Comparison of ENCODE assay signal across 8 cellular contexts in genomic region chr3:124032881-124033359, GRCh38. TPM values are rescaled to one million over a fixed set of nuclear protein-coding genes. Genes with fewer than 3 reads are reported as not detected.
A peak's percentile ranks its signal among the peaks of the same experiment; 100 is the strongest.
DNase-seq lines count a peak whose midpoint lies in the region; ATAC-seq and TF ChIP-seq lines count a peak whose summit lies in the region.

No MANE protein-coding gene starts in this region.

- peaks cover 0 to 6% (median 2%) of the 10 kb centered on the region in 7 donors for H3K9me3 Mint-ChIP-seq in CD4-positive, CD25-positive, alpha-beta regulatory T cell
- H3K9me3 Mint-ChIP-seq in activated T-helper 1 cell treated with anti-CD3 and anti-CD28 coated beads, Interleukin-12 subunit alpha, Interleukin-12 subunit beta, Interleukin-2, Interleukin-4 antibody, amounts not matched to agents 30 ng/mL and 10 ng/mL and 1 ng/mL, durations not matched to agents 14 hours and 24 hours and 36 hours: no peaks in the 10 kb centered on the region
- peaks cover 0 to 5% (median 3%) of the 10 kb centered on the region in 7 donors for H3K9me3 Mint-ChIP-seq in naive B cell

- H3K36me3 Mint-ChIP-seq in CD4-positive, CD25-positive, alpha-beta regulatory T cell: no peaks in the 10 kb centered on the region
- H3K36me3 Mint-ChIP-seq in activated T-helper 1 cell treated with anti-CD3 and anti-CD28 coated beads, Interleukin-12 subunit alpha, Interleukin-12 subunit beta, Interleukin-2, Interleukin-4 antibody, amounts not matched to agents 30 ng/mL and 10 ng/mL and 1 ng/mL, durations not matched to agents 14 hours and 24 hours and 36 hours (ENCODE audit: low read depth): no peaks in the 10 kb centered on the region
- H3K36me3 Mint-ChIP-seq in naive B cell: peaks cover 0 to 8% of the 10 kb centered on the region in 2 donors

- H3K4me1 Mint-ChIP-seq in CD4-positive, CD25-positive, alpha-beta regulatory T cell: peaks cover 0 to 15% (median 3%) of the 10 kb centered on the region in 4 donors
- peaks cover 12% of the 10 kb centered on the region for H3K4me1 Mint-ChIP-seq in activated T-helper 1 cell treated with anti-CD3 and anti-CD28 coated beads, Interleukin-12 subunit alpha, Interleukin-12 subunit beta, Interleukin-2, Interleukin-4 antibody, amounts not matched to agents 30 ng/mL and 10 ng/mL and 1 ng/mL, durations not matched to agents 14 hours and 24 hours and 36 hours (ENCODE audit: low read depth)
- H3K4me1 Mint-ChIP-seq in naive B cell: peaks cover 6 to 14% (median 14%) of the 10 kb centered on the region in 3 donors

- peaks cover 39% of the 10 kb centered on the region for H3K27me3 ChIP-seq in CD4-positive, CD25-positive, alpha-beta regulatory T cell (ENCODE audit: control insufficient read depth, insufficient read depth, low read length)
- H3K27me3 ChIP-seq in PC-3 (ENCODE audit: low read length) (peaks cover 54% of the 10 kb centered on the region), fibroblast of lung (ENCODE audit: control insufficient read depth, insufficient read depth, low read length) (peaks cover 17% of the 10 kb centered on the region)

- no peaks in the 10 kb centered on the region for H4K20me1 ChIP-seq in PC-3 (ENCODE audit: low read length)
- H4K20me1 ChIP-seq in fibroblast of lung (ENCODE audit: control insufficient read depth, extremely low read depth, insufficient read depth, low read length): no peaks in the 10 kb centered on the region

- H3K27ac ChIP-seq in CD4-positive, CD25-positive, alpha-beta regulatory T cell (ENCODE audit: insufficient read depth, low read length, poor library complexity, severe bottlenecking): no peak overlapping the region
- H3K27ac ChIP-seq in PC-3 (ENCODE audit: low read length): no peak overlapping the region
- H3K27ac ChIP-seq in fibroblast of lung (ENCODE audit: insufficient read depth, low read length): no peak overlapping the region

- peak overlapping the region in 1 of 4 donors; percentile 71 for H3K4me3 Mint-ChIP-seq in CD4-positive, CD25-positive, alpha-beta regulatory T cell
- H3K4me3 Mint-ChIP-seq in activated T-helper 1 cell treated with anti-CD3 and anti-CD28 coated beads, Interleukin-12 subunit alpha, Interleukin-12 subunit beta, Interleukin-2, Interleukin-4 antibody, amounts not matched to agents 30 ng/mL and 10 ng/mL and 1 ng/mL, durations not matched to agents 14 hours and 24 hours and 36 hours: peak overlapping the region; percentile 28
- H3K4me3 Mint-ChIP-seq in naive B cell: peak overlapping the region in 7 of 8 donors; percentile 24 to 79 (median 48)

- peaks cover 8% of the 10 kb centered on the region for H3K4me1 ChIP-seq in CD4-positive, CD25-positive, alpha-beta regulatory T cell (ENCODE audit: control insufficient read depth, insufficient read depth, low read length, poor library complexity, severe bottlenecking)
- H3K4me1 ChIP-seq in PC-3 (ENCODE audit: insufficient read depth, low read length) (peaks cover 3% of the 10 kb centered on the region; the same call in 1 of the 2 replicates), fibroblast of lung (ENCODE audit: control insufficient read depth, extremely low read depth, insufficient read depth, low read length) (peaks cover 3% of the 10 kb centered on the region)

- H2AFZ ChIP-seq in PC-3 (ENCODE audit: low read length) (peak overlapping the region; percentile 93), fibroblast of lung (ENCODE audit: low read length) (peak overlapping the region; percentile 74)

- TF ChIP-seq CTCF in PC-3 (conservative IDR thresholded peaks at IDR 0.05; ENCODE audit: low read depth, low read length) (peak; percentile 71), fibroblast of lung (conservative IDR thresholded peaks at IDR 0.05 in 1 of 2, IDR thresholded peaks at IDR 0.05 in 1 of 2; ENCODE audit: low read depth in 1 of 2, low read length in 2 of 2) (peak; percentile 25 to 40)

- no TSS peak for BruUV-seq in PC-3 (replicated peaks; lab: Mats Ljungman, UMichigan)

- H3K79me2 ChIP-seq in PC-3 (ENCODE audit: low read length): no peaks in the 10 kb centered on the region
- no peaks in the 10 kb centered on the region for H3K79me2 ChIP-seq in fibroblast of lung (ENCODE audit: control insufficient read depth, insufficient read depth, low read length)

- H3F3A ChIP-seq in PC-3 (ENCODE audit: low read length, unreplicated experiment): no peaks in the 10 kb centered on the region

- H3K36me3 ChIP-seq in CD4-positive, CD25-positive, alpha-beta regulatory T cell (ENCODE audit: control insufficient read depth, insufficient read depth, low read length): no peaks in the 10 kb centered on the region
- H3K36me3 ChIP-seq in PC-3 (ENCODE audit: low read depth, low read length) (no peaks in the 10 kb centered on the region), fibroblast of lung (ENCODE audit: control insufficient read depth, insufficient read depth, low read length) (no peaks in the 10 kb centered on the region)

- intact Hi-C loops in PC-3 (cut with micrococcal nuclease): loop anchor here (2.0 to 10.0 kb wide), 2 partner anchors 72 to 522 kb away; partner anchors contain the start of gene CCDC14
- intact Hi-C loops in activated T-helper 1 cell treated with anti-CD3 and anti-CD28 coated beads, Interleukin-12 subunit alpha, Interleukin-12 subunit beta, Interleukin-2, Interleukin-4 antibody, amounts not matched to agents 30 ng/mL and 10 ng/mL and 1 ng/mL, durations not matched to agents 14 hours and 24 hours and 36 hours (cut with micrococcal nuclease): loop anchor here (5.0 kb wide), 2 partner anchors 44 to 71 kb away; partner anchors contain the start of gene CCDC14

- H3K9me3 ChIP-seq in CD4-positive, CD25-positive, alpha-beta regulatory T cell (ENCODE audit: control insufficient read depth in 2 of 2, low read length in 2 of 2): no peaks in the 10 kb centered on the region
- no peaks in the 10 kb centered on the region for H3K9me3 ChIP-seq in PC-3 (ENCODE audit: low read length)
- H3K9me3 ChIP-seq in fibroblast of lung (ENCODE audit: control insufficient read depth, insufficient read depth, low read depth, low read length): no peaks in the 10 kb centered on the region

- H3K27me3 Mint-ChIP-seq in CD4-positive, CD25-positive, alpha-beta regulatory T cell: peaks cover 48% of the 10 kb centered on the region
- peaks cover 52% of the 10 kb centered on the region for H3K27me3 Mint-ChIP-seq in activated T-helper 1 cell treated with anti-CD3 and anti-CD28 coated beads, Interleukin-12 subunit alpha, Interleukin-12 subunit beta, Interleukin-2, Interleukin-4 antibody, amounts not matched to agents 30 ng/mL and 10 ng/mL and 1 ng/mL, durations not matched to agents 14 hours and 24 hours and 36 hours (ENCODE audit: insufficient read depth)
- peaks cover 24 to 61% (median 30%) of the 10 kb centered on the region in 3 donors for H3K27me3 Mint-ChIP-seq in naive B cell

- peak; percentile 67 to 77 for ATAC-seq in CD4-positive, CD25-positive, alpha-beta regulatory T cell (ENCODE audit: low read depth in 2 of 2)
- ATAC-seq in GM21423 (IDR thresholded peaks at IDR 0.05; ENCODE audit: unreplicated experiment) (peak; percentile 85), PC-3 (peak; percentile 92), naive B cell (ENCODE audit: low read depth in 2 of 2) (peak; percentile 78 to 85)

- no peak overlapping the region for H3K27ac Mint-ChIP-seq in CD4-positive, CD25-positive, alpha-beta regulatory T cell
- no peak overlapping the region for H3K27ac Mint-ChIP-seq in activated T-helper 1 cell treated with anti-CD3 and anti-CD28 coated beads, Interleukin-12 subunit alpha, Interleukin-12 subunit beta, Interleukin-2, Interleukin-4 antibody, amounts not matched to agents 30 ng/mL and 10 ng/mL and 1 ng/mL, durations not matched to agents 14 hours and 24 hours and 36 hours
- H3K27ac Mint-ChIP-seq in naive B cell: no peak overlapping the region

- H3K4me2 ChIP-seq in PC-3 (ENCODE audit: low read length) (peak overlapping the region; percentile 95), fibroblast of lung (ENCODE audit: extremely low read depth, insufficient read depth, low read length) (peak overlapping the region; percentile 94)

- H3K4me3 ChIP-seq in CD4-positive, CD25-positive, alpha-beta regulatory T cell (ENCODE audit: low read depth, low read length): no peak overlapping the region
- H3K4me3 ChIP-seq in PC-3 (ENCODE audit: low read length): peak overlapping the region; percentile 75
- peak overlapping the region; percentile 42 to 64 (median 58) for H3K4me3 ChIP-seq in fibroblast of lung (replicated peaks in 1 of 4; ENCODE audit: control extremely low read depth in 1 of 4, insufficient read depth in 1 of 4, low read depth in 3 of 4, low read length in 4 of 4)

- DNase-seq in CD4-positive, CD25-positive, alpha-beta regulatory T cell: peak; percentile 11 to 56 (median 23)
- DNase-seq in HuH-7 (ENCODE audit: low spot score): peak; percentile 94
- DNase-seq in PC-3: peak; percentile 85
- peak; percentile 53 for DNase-seq in activated T-helper 1 cell treated with anti-CD3 and anti-CD28 coated beads, Interleukin-12 subunit alpha, Interleukin-12 subunit beta, Interleukin-2, Interleukin-4 antibody, amounts not matched to agents 30 ng/mL and 10 ng/mL and 1 ng/mL, durations not matched to agents 14 hours and 24 hours and 36 hours (ENCODE audit: low spot score)
- peak; percentile 75 to 85 for DNase-seq in fibroblast of lung (ENCODE audit: low read depth in 2 of 2)
- peak; percentile 31 for DNase-seq in naive B cell
- peak; percentile 43 to 50 for DNase-seq in stimulated activated CD8-positive, alpha-beta memory T cell treated with anti-CD3 and anti-CD28 coated beads, Interleukin-7, amount 100 ng/mL, for 48 hours (ENCODE audit: extremely low read depth in 1 of 2, low read depth in 1 of 2)

- CTCF ChIA-PET in PC-3 (lab: Charles Lee): interaction anchor here (0.5 to 1.7 kb wide), 13 partner anchors 8 to 410 kb away, joined by 3 to 14 read pairs (median 4); no protein-coding TSS in a partner anchor

- POLR2A ChIA-PET in PC-3 (lab: Charles Lee; ENCODE audit: unreplicated experiment): interaction anchor here (0.6 kb wide), 4 partner anchors 20 to 1617 kb away, joined by 3 to 7 read pairs (median 5); partner anchors contain the start of gene WDR5B

- H3K9ac ChIP-seq in PC-3 (ENCODE audit: low read length) (peak overlapping the region; percentile 64), fibroblast of lung (ENCODE audit: insufficient read depth, low read length) (peak overlapping the region; percentile 60)

- H3K9me2 ChIP-seq in PC-3 (replicated peaks; ENCODE audit: low read length): no peaks in the 10 kb centered on the region

RNA-seq across cellular contexts. Expression of gene KALRN, which starts 0.2 kb away (rescaled TPM):
- total RNA-seq in CD4-positive, CD25-positive, alpha-beta regulatory T cell: 12.3 TPM
- 10 to 100 TPM in 3 of 4 donors, 1 to 10 TPM in 1; 5.2 to 15.5 (median 11.3) TPM for polyA plus RNA-seq in CD4-positive, CD25-positive, alpha-beta regulatory T cell
- total RNA-seq in PC-3 (2014; rRNA removed) (9.9 and 13.0 TPM in 2 replicates), fibroblast of lung (3.5 and 3.9 TPM in 2 replicates)
- 0.34 and 0.78 TPM in 2 replicates for total RNA-seq in activated T-helper 1 cell treated with anti-CD3 and anti-CD28 coated beads, Interleukin-12 subunit alpha, Interleukin-12 subunit beta, Interleukin-2, Interleukin-4 antibody, amounts not matched to agents 30 ng/mL and 10 ng/mL and 1 ng/mL, durations not matched to agents 14 hours and 24 hours and 36 hours
- polyA plus RNA-seq in fibroblast of lung (1.9 and 3.7 TPM in 2 replicates), naive B cell (ENCODE audit: low read depth in 6 of 6) (under 1 TPM in 3 of 6 donors, not detected in 3; 0.26 to 0.57 (median 0.47) TPM)
- 1.4 and 4.0 TPM in 2 replicates for polyA plus RNA-seq in fibroblast of lung (2012)
- polyA minus RNA-seq in fibroblast of lung (ENCODE audit: low replicate concordance): 3.3 and 6.8 TPM in 2 replicates

RNA-seq across cellular contexts. Expression of gene ROPN1, which starts 41.0 kb away (rescaled TPM):
- not detected for total RNA-seq in CD4-positive, CD25-positive, alpha-beta regulatory T cell
- not detected for polyA plus RNA-seq in CD4-positive, CD25-positive, alpha-beta regulatory T cell
- total RNA-seq in PC-3 (2014; rRNA removed) (not detected in 2 replicates), fibroblast of lung (not detected in 2 replicates)
- total RNA-seq in activated T-helper 1 cell treated with anti-CD3 and anti-CD28 coated beads, Interleukin-12 subunit alpha, Interleukin-12 subunit beta, Interleukin-2, Interleukin-4 antibody, amounts not matched to agents 30 ng/mL and 10 ng/mL and 1 ng/mL, durations not matched to agents 14 hours and 24 hours and 36 hours: not detected in 2 replicates
- polyA plus RNA-seq in fibroblast of lung (not detected in 2 replicates), naive B cell (ENCODE audit: low read depth in 6 of 6) (not detected)
- not detected in 2 replicates for polyA plus RNA-seq in fibroblast of lung (2012)
- not detected in 2 replicates for polyA minus RNA-seq in fibroblast of lung (ENCODE audit: low replicate concordance)

Comparison
In these comparisons a context has a peak if more than half of its experiments do, and no peak if none do; other contexts are left out.
1. DNase-seq: peak in every context shown above with its lines; median percentile 94 in HuH-7; 85 in PC-3; 80 in fibroblast of lung; 53 in activated T-helper 1 cell treated with anti-CD3 and anti-CD28 coated beads, Interleukin-12 subunit alpha, Interleukin-12 subunit beta, Interleukin-2, Interleukin-4 antibody, amounts not matched to agents 30 ng/mL and 10 ng/mL and 1 ng/mL, durations not matched to agents 14 hours and 24 hours and 36 hours; 46 in stimulated activated CD8-positive, alpha-beta memory T cell treated with anti-CD3 and anti-CD28 coated beads, Interleukin-7, amount 100 ng/mL, for 48 hours; 31 in naive B cell; 23 in CD4-positive, CD25-positive, alpha-beta regulatory T cell.